Comparison of ENCODE assay signal across 9 cellular contexts in the genomic region with DNA sequence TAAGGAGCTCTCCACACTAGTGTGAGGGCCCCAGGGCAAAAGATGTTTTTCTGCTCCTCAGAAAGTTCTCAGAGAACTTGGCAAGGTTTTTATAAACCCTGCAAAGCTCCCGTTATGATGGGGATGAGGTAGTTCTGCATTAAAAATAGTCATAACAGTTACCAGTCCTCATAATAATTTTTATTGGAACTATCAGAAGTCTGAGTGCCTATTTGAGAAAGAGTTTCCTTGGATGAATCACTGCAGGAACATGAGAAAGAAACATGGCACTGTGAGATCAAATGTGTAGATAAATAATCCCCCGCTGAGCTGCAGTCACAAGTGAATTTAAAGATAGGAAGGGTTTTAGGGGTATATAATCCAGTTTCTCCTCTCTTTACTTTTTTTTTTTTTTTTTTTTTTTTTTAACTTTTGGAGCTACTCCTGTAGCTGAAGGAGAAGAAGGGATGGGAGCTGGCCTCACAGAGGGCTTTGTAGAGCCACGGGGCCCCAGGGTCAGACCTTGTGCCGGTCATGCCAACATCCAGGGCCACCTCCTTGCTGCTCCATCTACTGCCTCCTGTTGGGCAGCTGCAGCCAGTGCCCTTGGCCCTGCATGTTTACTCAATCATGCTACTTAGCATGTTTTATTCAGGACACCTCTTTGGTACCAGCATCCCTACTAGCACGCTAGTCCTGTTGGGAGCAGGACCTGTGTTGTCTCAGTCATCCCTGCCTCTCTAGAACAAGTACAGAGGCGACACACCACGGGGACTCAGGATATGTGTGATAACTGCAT. TPM values are rescaled to one million over a fixed set of nuclear protein-coding genes. Genes with fewer than 3 reads are reported as not detected.
A peak's percentile ranks its signal among the peaks of the same experiment; 100 is the strongest.
DNase-seq lines count a peak whose midpoint lies in the region; ATAC-seq and TF ChIP-seq lines count a peak whose summit lies in the region.
"Had no signal": no experiment of that assay in that cellular context is flagged by ENCODE, and none has a peak within 500 bp of the region (broad histone marks: within the 10 kb centered on the region; RNA-seq: fewer than 3 reads in every experiment).

No MANE protein-coding gene starts in this region.

- POLR2A ChIA-PET in CD8-positive, alpha-beta T cell (lab: Charles Lee), result interaction anchor here (1.3 to 34.9 kb wide), 4 partner anchors 11 to 48 kb away, joined by 3 to 700 read pairs (median 3); a partner anchor contains a TSS
- POLR2A ChIA-PET in MCF 10A (lab: Yijun Ruan, JAX), result interaction anchor here (0.7 to 1.9 kb wide), 5 partner anchors 21 to 134 kb away, joined by 4 to 6 read pairs (median 6); no protein-coding TSS in a partner anchor

- peak overlapping the region; percentile 26 for H3K4me3 ChIP-seq in CD8-positive, alpha-beta T cell (ENCODE audit: low read depth, low read length)
- no peak overlapping the region for H3K4me3 ChIP-seq in psoas muscle
- H3K4me3 ChIP-seq: cardiac muscle cell had no signal

- no peak for TF ChIP-seq CTCF in CD8-positive, alpha-beta T cell (IDR thresholded peaks at IDR 0.05)
- TF ChIP-seq CTCF in MCF 10A (IDR thresholded peaks at IDR 0.05; ENCODE audit: unreplicated experiment), result no peak
- no peak for TF ChIP-seq CTCF in nephron (IDR thresholded peaks at IDR 0.05; ENCODE audit: unreplicated experiment in 3 of 3)
- no peak for TF ChIP-seq CTCF in psoas muscle (IDR thresholded peaks at IDR 0.05)

- peaks cover 67% of the 10 kb centered on the region for H3K36me3 ChIP-seq in CD8-positive, alpha-beta T cell (ENCODE audit: insufficient read depth, low read length)
- no peaks in the 10 kb centered on the region for H3K36me3 ChIP-seq in psoas muscle (ENCODE audit: insufficient read depth in 1 of 2, low read depth in 1 of 2)
- H3K36me3 ChIP-seq: cardiac muscle cell had no signal

- H3K27me3 Mint-ChIP-seq in CD8-positive, alpha-beta T cell (ENCODE audit: low read depth), result no peaks in the 10 kb centered on the region
- H3K27me3 Mint-ChIP-seq in MCF 10A (ENCODE audit: insufficient read depth, unreplicated experiment) (no peaks in the 10 kb centered on the region), nephron (ENCODE audit: low read depth) (no peaks in the 10 kb centered on the region)

- DNase-seq in CD8-positive, alpha-beta T cell, result no peak
- peak; percentile 62 for DNase-seq in LHCN-M2 (ENCODE audit: low read depth)
- DNase-seq in MCF 10A (ENCODE audit: unreplicated experiment), result peak; percentile 51
- no peak for DNase-seq in NCI-H774 (lab: John Stamatoyannopoulos, UW)
- no peak for DNase-seq in psoas muscle

- ATAC-seq in CD8-positive, alpha-beta T cell, result no peak
- ATAC-seq in GM18870 (IDR thresholded peaks at IDR 0.05; ENCODE audit: unreplicated experiment) (no peak), psoas muscle (no peak), GM18858 (IDR thresholded peaks at IDR 0.05; ENCODE audit: unreplicated experiment) (no peak)

- peaks cover 100% of the 10 kb centered on the region for H3K4me1 ChIP-seq in CD8-positive, alpha-beta T cell (ENCODE audit: insufficient read depth, low read length)
- H3K4me1 ChIP-seq in psoas muscle, result peaks cover 22% of the 10 kb centered on the region

- H3K27ac Mint-ChIP-seq in CD8-positive, alpha-beta T cell, result peak overlapping the region; percentile 99
- peak overlapping the region; percentile 65 for H3K27ac Mint-ChIP-seq in MCF 10A (ENCODE audit: low read depth, unreplicated experiment)
- H3K27ac Mint-ChIP-seq in nephron, result peak overlapping the region; percentile 37 to 70 (median 64)

- peaks cover 94% of the 10 kb centered on the region for H3K36me3 Mint-ChIP-seq in CD8-positive, alpha-beta T cell
- H3K36me3 Mint-ChIP-seq in MCF 10A (ENCODE audit: insufficient read depth, unreplicated experiment), result no peaks in the 10 kb centered on the region
- peaks cover 15% of the 10 kb centered on the region for H3K36me3 Mint-ChIP-seq in nephron (ENCODE audit: low read depth)

- H3K9me3 Mint-ChIP-seq in CD8-positive, alpha-beta T cell, result no peaks in the 10 kb centered on the region
- H3K9me3 Mint-ChIP-seq in MCF 10A (ENCODE audit: unreplicated experiment), result no peaks in the 10 kb centered on the region
- H3K9me3 Mint-ChIP-seq in nephron, result no peaks in the 10 kb centered on the region

- peaks cover 94% of the 10 kb centered on the region for H3K4me1 Mint-ChIP-seq in CD8-positive, alpha-beta T cell (ENCODE audit: low read depth)
- H3K4me1 Mint-ChIP-seq in MCF 10A (ENCODE audit: insufficient read depth, unreplicated experiment) (peaks cover 50% of the 10 kb centered on the region), nephron (peaks cover 33% of the 10 kb centered on the region)

- H3K27me3 ChIP-seq in CD8-positive, alpha-beta T cell (ENCODE audit: insufficient read depth, low read length), result no peaks in the 10 kb centered on the region
- H3K27me3 ChIP-seq in psoas muscle (ENCODE audit: insufficient read depth in 3 of 3, low read length in 2 of 3), result no peaks in the 10 kb centered on the region
- H3K27me3 ChIP-seq: cardiac muscle cell had no signal

- no TSS peak for BruUV-seq in MCF 10A (replicated peaks; lab: Mats Ljungman, UMichigan)

- H3K4me3 Mint-ChIP-seq in CD8-positive, alpha-beta T cell, result peak overlapping the region; percentile 75
- H3K4me3 Mint-ChIP-seq in MCF 10A (ENCODE audit: unreplicated experiment) (no peak overlapping the region), nephron (no peak overlapping the region)

- no peaks in the 10 kb centered on the region for H3K9me3 ChIP-seq in CD8-positive, alpha-beta T cell (ENCODE audit: low read length)
- no peaks in the 10 kb centered on the region for H3K9me3 ChIP-seq in psoas muscle

- intact Hi-C loops in CD8-positive, alpha-beta T cell (cut with DNase I, micrococcal nuclease), result loop anchor here (2.0 to 5.0 kb wide), 2 partner anchors 16 to 107 kb away; no protein-coding TSS in a partner anchor
- intact Hi-C loops in MCF 10A (cut with micrococcal nuclease), result no loop called here
- intact Hi-C loops in psoas muscle (cut with DNase I), result no loop called here

- WGBS in psoas muscle, 3 donors, result 79 to 87% (median 83%) methylated on average over 7 of the region's 7 CpGs

- CTCF ChIA-PET in CD8-positive, alpha-beta T cell (lab: Charles Lee), result interaction anchor here (0.7 to 31.7 kb wide), 7 partner anchors 10 to 88 kb away, joined by 3 to 1143 read pairs (median 5); a partner anchor contains a TSS
- CTCF ChIA-PET in MCF 10A (lab: Yijun Ruan, JAX), result interaction anchor here (0.6 to 10.9 kb wide), 7 partner anchors 10 to 468 kb away, joined by 3 to 188 read pairs (median 3); no protein-coding TSS in a partner anchor

- peak overlapping the region; percentile 64 for H3K27ac ChIP-seq in CD8-positive, alpha-beta T cell (ENCODE audit: low read depth, low read length)
- H3K27ac ChIP-seq in psoas muscle, result no peak overlapping the region
- H3K27ac ChIP-seq: cardiac muscle cell had no signal

RNA-seq across cellular contexts. Expression of a gene that starts 39.5 kb away (rescaled TPM):
- total RNA-seq in CD8-positive, alpha-beta T cell, result 100 to 1,000 TPM; 573 to 578 TPM
- total RNA-seq in LHCN-M2 (2014; rRNA removed) (24.1 and 169 TPM in 2 replicates), MCF 10A (2022) (52.5 and 55.4 TPM in 2 replicates), psoas muscle (10 to 100 TPM; 14.9 to 30.4 (median 25.0) TPM)
- 23.0 TPM for polyA plus RNA-seq in LHCN-M2 (2012)
- 10 to 100 TPM in 2 of 3 donors, 1 to 10 TPM in 1; 9.6 to 17.1 (median 10.6) TPM for polyA plus RNA-seq in psoas muscle

RNA-seq across cellular contexts. Expression of a gene that starts 54.7 kb away (rescaled TPM):
- under 1 TPM; 0.22 to 0.60 TPM for total RNA-seq in CD8-positive, alpha-beta T cell
- total RNA-seq in LHCN-M2 (2014; rRNA removed) (0.58 TPM in 1 of 2 replicates, not detected in the other), MCF 10A (2022) (0.07 and 0.39 TPM in 2 replicates), psoas muscle (under 1 TPM in 1 of 4 donors, not detected in 3; 0.11 TPM)
- polyA plus RNA-seq in LHCN-M2 (2012), result 0.11 TPM
- polyA plus RNA-seq in psoas muscle, result under 1 TPM; 0.04 to 0.39 (median 0.38) TPM

Comparison
In these comparisons a context has a peak if more than half of its experiments do, and no peak if none do; other contexts are left out.
1. DNase-seq: peak in LHCN-M2 (single experiment) and MCF 10A (single experiment); none in CD8-positive, alpha-beta T cell (0 of 7), NCI-H774 (single experiment) and psoas muscle (0 of 2).
2. intact Hi-C loops: an anchor here in CD8-positive, alpha-beta T cell (2.0 to 5.0 kb wide); none called in MCF 10A and psoas muscle.
3. Peak in every context shown above with its lines, with median percentiles within 50 percentile points of each other: H3K27ac Mint-ChIP-seq.